In genomic region chr1:205465392-205465791, GRCh38 we compare ENCODE assay signal across 33 cellular contexts. TPM values are rescaled to one million over a fixed set of nuclear protein-coding genes. Genes with fewer than 3 reads are reported as not detected.
"Had no signal": no experiment of that assay in that cellular context is flagged by ENCODE, and none has a peak within 500 bp of the region (broad histone marks: within the 10 kb centered on the region; RNA-seq: fewer than 3 reads in every experiment).

No MANE protein-coding gene starts in this region.

- H3K4me2 ChIP-seq: smooth muscle cell had no signal

- H3K27ac Mint-ChIP-seq: naive thymus-derived CD8-positive, alpha-beta T cell; natural killer cell treated with Interleukin-12 subunit alpha and Interleukin-12 subunit beta and Interleukin-15 and Interleukin-18, amount 100 ng/mL, for 72 hours; nephron progenitor cell; progenitor cell of endocrine pancreas; stimulated activated memory B cell treated with anti-CD40 and anti-IgM and Interleukin-4, amounts not matched to agents 10 μg/mL and 1 μg/mL and 100 μg/mL, for 72 hours; stimulated activated naive CD8-positive, alpha-beta T cell treated with anti-CD3 and anti-CD28 coated beads, Interleukin-15, amount 100 ng/mL, for 72 hours; type B pancreatic cell had no signal

- H3K36me3 ChIP-seq: neutrophil, ovary, spleen, suprapubic skin, tibial artery, transverse colon, upper lobe of right lung, uterus had no signal

- H3K9me3 ChIP-seq: neutrophil, ovary, psoas muscle, spleen, suprapubic skin, testis, tibial artery, transverse colon, upper lobe of right lung, uterus had no signal

- H3K27me3 ChIP-seq: ovary, testis, uterus had no signal

- H3K4me3 Mint-ChIP-seq: naive thymus-derived CD8-positive, alpha-beta T cell; natural killer cell treated with Interleukin-12 subunit alpha and Interleukin-12 subunit beta and Interleukin-15 and Interleukin-18, amount 100 ng/mL, for 72 hours; nephron progenitor cell; neural crest cell; stimulated activated memory B cell treated with anti-CD40 and anti-IgM and Interleukin-4, amounts not matched to agents 10 μg/mL and 1 μg/mL and 100 μg/mL, for 72 hours; stimulated activated naive CD8-positive, alpha-beta T cell treated with anti-CD3 and anti-CD28 coated beads, Interleukin-15, amount 100 ng/mL, for 72 hours; type B pancreatic cell had no signal

- DNase-seq: naive thymus-derived CD8-positive, alpha-beta T cell; nephron progenitor cell; nucleus accumbens; ovary; psoas muscle; right cardiac atrium; spleen; stimulated activated CD4-positive, alpha-beta T cell treated with anti-CD3 and anti-CD28 coated beads, Interleukin-12 subunit alpha, Interleukin-12 subunit beta, amount 100 ng/mL, for 4 hours; stimulated activated CD4-positive, alpha-beta T cell treated with anti-CD3 and anti-CD28 coated beads, Interleukin-1b, Interleukin-23, amount 100 ng/mL, for 48 hours; stimulated activated CD4-positive, alpha-beta T cell treated with anti-CD3 and anti-CD28 coated beads, Interleukin-4, amount 100 ng/mL, for 1 hour; stimulated activated CD4-positive, alpha-beta T cell treated with anti-CD3 and anti-CD28 coated beads, Interleukin-4, amount 100 ng/mL, for 4 hours; stimulated activated CD8-positive, alpha-beta memory T cell treated with anti-CD3 and anti-CD28 coated beads, Interleukin-4, amount 100 ng/mL, for 48 hours; stimulated activated naive CD4-positive, alpha-beta T cell; stimulated activated naive CD8-positive, alpha-beta T cell treated with anti-CD3 and anti-CD28 coated beads, Interleukin-15, amount 100 ng/mL, for 72 hours; stimulated activated naive CD8-positive, alpha-beta T cell treated with anti-CD3 and anti-CD28 coated beads, Interleukin-15, Interleukin-2, amounts not matched to agents 100 U/mL and 50 U/mL, for 24 hours; substantia nigra; testis; tibial artery; transverse colon; upper lobe of right lung; uterus had no signal

- H3K4me1 Mint-ChIP-seq: naive thymus-derived CD8-positive, alpha-beta T cell; stimulated activated memory B cell treated with anti-CD40 and anti-IgM and Interleukin-4, amounts not matched to agents 10 μg/mL and 1 μg/mL and 100 μg/mL, for 72 hours; stimulated activated naive CD8-positive, alpha-beta T cell treated with anti-CD3 and anti-CD28 coated beads, Interleukin-15, amount 100 ng/mL, for 72 hours had no signal

- H3K4me3 ChIP-seq: ovary, psoas muscle, skin epidermis, smooth muscle cell, spleen, suprapubic skin, testis, tibial artery, transverse colon, upper lobe of right lung, uterus had no signal

- H3K27ac ChIP-seq: neutrophil, ovary, parathyroid adenoma, psoas muscle, skin epidermis, spleen, suprapubic skin, testis, tibial artery, transverse colon, upper lobe of right lung, uterus had no signal

- H3K9me3 Mint-ChIP-seq: naive thymus-derived CD8-positive, alpha-beta T cell; natural killer cell treated with Interleukin-12 subunit alpha and Interleukin-12 subunit beta and Interleukin-15 and Interleukin-18, amount 100 ng/mL, for 72 hours; nephron progenitor cell; neural crest cell; stimulated activated memory B cell treated with anti-CD40 and anti-IgM and Interleukin-4, amounts not matched to agents 10 μg/mL and 1 μg/mL and 100 μg/mL, for 72 hours; stimulated activated naive CD8-positive, alpha-beta T cell treated with anti-CD3 and anti-CD28 coated beads, Interleukin-15, amount 100 ng/mL, for 72 hours; type B pancreatic cell had no signal

- H2AFZ ChIP-seq: parathyroid adenoma had no signal

- H3K79me2 ChIP-seq: parathyroid adenoma had no signal

- ATAC-seq: naive thymus-derived CD8-positive, alpha-beta T cell; natural killer cell treated with Interleukin-12 subunit alpha and Interleukin-12 subunit beta and Interleukin-15 and Interleukin-18, amount 100 ng/mL, for 72 hours; psoas muscle; right cardiac atrium; sciatic nerve; stimulated activated memory B cell treated with anti-CD40 and anti-IgM and Interleukin-4, amounts not matched to agents 10 μg/mL and 1 μg/mL and 100 μg/mL, for 72 hours; stimulated activated naive CD8-positive, alpha-beta T cell treated with anti-CD3 and anti-CD28 coated beads, Interleukin-15, amount 100 ng/mL, for 72 hours; stimulated activated naive CD8-positive, alpha-beta T cell treated with anti-CD3 and anti-CD28 coated beads, Interleukin-15, Interleukin-2, amounts not matched to agents 100 U/mL and 50 U/mL, for 24 hours; upper lobe of right lung had no signal

- H3K9ac ChIP-seq: parathyroid adenoma had no signal

- H3K4me1 ChIP-seq: parathyroid adenoma, psoas muscle, spleen, suprapubic skin, tibial artery, upper lobe of right lung, uterus had no signal

RNA-seq across cellular contexts. Expression of gene BLACAT1, which starts 9.5 kb away (rescaled TPM):
- total RNA-seq: natural killer cell treated with Interleukin-12 subunit alpha and Interleukin-12 subunit beta and Interleukin-15 and Interleukin-18, amount 100 ng/mL, for 72 hours; psoas muscle; suprapubic skin; urinary bladder had no signal
- polyA plus RNA-seq: naive thymus-derived CD8-positive, alpha-beta T cell; psoas muscle had no signal

RNA-seq across cellular contexts. Expression of gene LEMD1, which starts 43.5 kb away (rescaled TPM):
- total RNA-seq: naive thymus-derived CD8-positive, alpha-beta T cell; natural killer cell treated with Interleukin-12 subunit alpha and Interleukin-12 subunit beta and Interleukin-15 and Interleukin-18, amount 100 ng/mL, for 72 hours; psoas muscle; right cardiac atrium; sciatic nerve; spleen; transverse colon; urinary bladder had no signal
- polyA plus RNA-seq: naive thymus-derived CD8-positive, alpha-beta T cell; psoas muscle; right cardiac atrium; spleen; urinary bladder had no signal
